In the genomic region with DNA sequence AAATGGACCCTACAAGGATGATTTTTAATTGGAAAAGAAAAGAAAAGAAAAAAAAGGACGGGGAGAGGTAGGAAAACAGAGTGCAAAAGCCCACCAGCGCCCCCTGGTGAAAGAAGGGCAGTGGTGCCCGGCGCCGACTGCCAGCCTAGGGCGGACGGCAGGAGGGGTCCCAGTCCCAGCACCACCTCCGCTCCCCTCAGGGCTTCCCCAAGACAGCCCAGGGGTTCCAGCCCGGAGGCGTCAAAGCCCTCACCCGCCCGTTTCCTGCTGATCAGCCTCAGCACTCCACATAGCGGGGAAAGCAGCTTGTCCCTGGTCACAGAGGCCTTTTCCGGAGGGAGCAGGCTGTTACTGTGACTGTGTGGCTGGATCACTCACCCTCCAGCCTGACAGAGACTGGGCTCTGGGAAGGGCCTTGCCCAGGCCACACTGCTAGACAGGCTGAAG, we compare ENCODE assay signal across 8 cellular contexts.
DNase-seq lines count a peak whose midpoint lies in the region; ATAC-seq, FAIRE-seq and TF ChIP-seq lines count a peak whose summit lies in the region.

No MANE protein-coding gene starts in this region.

- H3K36me3 ChIP-seq in lower lobe of right lung (no peaks in the 10 kb centered on the region), suprapubic skin (no peaks in the 10 kb centered on the region)

- no peak overlapping the region for H3K4me3 ChIP-seq in A549
- no peak overlapping the region for H3K4me3 ChIP-seq in GM12865 (ENCODE audit: low read depth, low read length)
- H3K4me3 ChIP-seq in choroid plexus epithelial cell (ENCODE audit: low read depth, low read length): no peak overlapping the region
- no peak overlapping the region for H3K4me3 ChIP-seq in lower lobe of right lung
- no peak overlapping the region for H3K4me3 ChIP-seq in suprapubic skin

- H3K9me3 ChIP-seq in A549 (no peaks in the 10 kb centered on the region), lower lobe of right lung (no peaks in the 10 kb centered on the region), suprapubic skin (no peaks in the 10 kb centered on the region)

- peak overlapping the region; percentile 46 for H3K4me2 ChIP-seq in A549

- POLR2A ChIA-PET in A549 (lab: Yijun Ruan, JAX): interaction anchor here (0.7 to 1.4 kb wide), 3 partner anchors 276 to 460 kb away, joined by 3 to 4 read pairs (median 3); partner anchors contain the start of gene RNU4ATAC

- ATAC-seq in A549 (peak; percentile 52 to 80), lower lobe of right lung (peak; percentile 66 to 69), GM18870 (IDR thresholded peaks at IDR 0.05; ENCODE audit: unreplicated experiment) (no peak)

- H3K27ac ChIP-seq in A549 (peak overlapping the region; percentile 79 to 92), lower lobe of right lung (no peak overlapping the region), suprapubic skin (no peak overlapping the region)

- TF ChIP-seq CTCF in A549 (IDR thresholded peaks at IDR 0.05) (peak; percentile 97), GM12865 (IDR thresholded peaks at IDR 0.05; ENCODE audit: insufficient read depth, low read depth, low read length, missing control alignments) (peak; percentile 77), choroid plexus epithelial cell (conservative IDR thresholded peaks at IDR 0.05; ENCODE audit: low read depth, low read length) (peak; percentile 92), lower lobe of right lung (IDR thresholded peaks at IDR 0.05) (peak; percentile 93), suprapubic skin (IDR thresholded peaks at IDR 0.05) (peak; percentile 84 to 95)

- no peak for TF ChIP-seq POLR2A in A549 (IDR thresholded peaks at IDR 0.05; ENCODE audit: low read length)
- no peak for TF ChIP-seq POLR2A in suprapubic skin (IDR thresholded peaks at IDR 0.05)

- intact Hi-C loops in lower lobe of right lung (cut with DNase I): no loop called here

- TF ChIP-seq EP300 in A549 (IDR thresholded peaks at IDR 0.05) (no peak), suprapubic skin (IDR thresholded peaks at IDR 0.05) (no peak)

- CTCF ChIA-PET in A549 (lab: Yijun Ruan, JAX): interaction anchor here (0.6 to 26.3 kb wide), 74 partner anchors 9 to 793 kb away, joined by 3 to 858 read pairs (median 4); no protein-coding TSS in a partner anchor

- peak; percentile 95 to 98 for TF ChIP-seq RAD21 in A549 (conservative IDR thresholded peaks at IDR 0.05 in 1 of 2, IDR thresholded peaks at IDR 0.05 in 1 of 2)

- peaks cover 36% of the 10 kb centered on the region for H3K4me1 ChIP-seq in A549
- no peaks in the 10 kb centered on the region for H3K4me1 ChIP-seq in lower lobe of right lung
- peaks cover 19% of the 10 kb centered on the region for H3K4me1 ChIP-seq in suprapubic skin

- peaks cover 34% of the 10 kb centered on the region for H3K27me3 ChIP-seq in lower lobe of right lung (ENCODE audit: low read depth)
- H3K27me3 ChIP-seq in suprapubic skin: peaks cover 23% of the 10 kb centered on the region

- FAIRE-seq in A549 (lab: Jason Lieb, UNC): no peak

- DNase-seq in A549 (ENCODE audit: low read depth in 1 of 2, low spot score in 1 of 2): peak; percentile 53 to 84
- peak; percentile 28 for DNase-seq in GM12865 (ENCODE audit: low read depth)
- peak; percentile 68 for DNase-seq in LoVo (ENCODE audit: low spot score)
- DNase-seq in T follicular helper cell (ENCODE audit: low read depth): peak; percentile 9
- peak; percentile 61 for DNase-seq in choroid plexus epithelial cell (ENCODE audit: low read depth)
- peak; percentile 69 for DNase-seq in lower lobe of right lung
- DNase-seq in suprapubic skin (ENCODE audit: low spot score in 2 of 2): peak in 1 of 2 donors; percentile 78

- 10% methylated on average over 14 of the region's 14 CpGs for WGBS in A549 (ENCODE audit: missing lambda C conversion rate)
- 18% methylated on average over 14 of the region's 14 CpGs for WGBS in suprapubic skin

TF ChIP-seq in A549, 52 proteins besides CTCF, POLR2A, EP300 and RAD21:
- TF ChIP-seq SMC3 (IDR thresholded peaks at IDR 0.05) (peak; percentile 99), HOXB13 (CRISPR knock-in tag; IDR thresholded peaks at IDR 0.05; ENCODE audit: low read depth) (no peak)

Comparison
In these comparisons a context has a peak if more than half of its experiments do, and no peak if none do; other contexts are left out.
1. H3K27ac ChIP-seq: peak in A549 (2 of 2); none in lower lobe of right lung (single experiment) and suprapubic skin (single experiment).
2. Peak in every context shown above with its lines, with median percentiles within 50 percentile points of each other: CTCF ChIP-seq.